Comparison of ENCODE assay signal across 20 cellular contexts in genomic region chr13:48876289-48876688, GRCh38.
A peak's percentile ranks its signal among the peaks of the same experiment; 100 is the strongest.
DNase-seq lines count a peak whose midpoint lies in the region; ATAC-seq and TF ChIP-seq lines count a peak whose summit lies in the region.
"Had no signal": no experiment of that assay in that cellular context is flagged by ENCODE, and none has a peak within 500 bp of the region (broad histone marks: within the 10 kb centered on the region; RNA-seq: fewer than 3 reads in every experiment).

No MANE protein-coding gene starts in this region.

- H3F3A ChIP-seq in GM23338 (replicated peaks; ENCODE audit: low read depth): peaks cover 6% of the 10 kb centered on the region; the same call in 1 of the 2 replicates

- H3K4me3 Mint-ChIP-seq in GM23338 (peak overlapping the region; percentile 53), WTC11 (peak overlapping the region; percentile 53)
- H3K4me3 Mint-ChIP-seq: B cell, CD14-positive monocyte had no signal

- no peak for TF ChIP-seq CTCF in GM23338 (conservative IDR thresholded peaks at IDR 0.05; ENCODE audit: low read depth in 2 of 2)
- TF ChIP-seq CTCF in WTC11 (IDR thresholded peaks at IDR 0.05): no peak

- peak overlapping the region; percentile 72 for H3K4me2 ChIP-seq in GM23338
- no peak overlapping the region for H3K4me2 ChIP-seq in mesendoderm (ENCODE audit: low read length)

- no peaks in the 10 kb centered on the region for H3K79me1 ChIP-seq in mesendoderm (ENCODE audit: low read length)

- no peaks in the 10 kb centered on the region for H3K9me2 ChIP-seq in GM23338 (ENCODE audit: insufficient read depth)

- H3K36me3 Mint-ChIP-seq in GM23338 (ENCODE audit: low read depth) (no peaks in the 10 kb centered on the region), WTC11 (no peaks in the 10 kb centered on the region)
- H3K36me3 Mint-ChIP-seq: CD14-positive monocyte had no signal

- H4K8ac ChIP-seq in mesendoderm (ENCODE audit: low read depth, low read length): no peak overlapping the region

- H3K27ac Mint-ChIP-seq in GM23338: no peak overlapping the region
- H3K27ac Mint-ChIP-seq in WTC11: no peak overlapping the region
- H3K27ac Mint-ChIP-seq: B cell had no signal

- no peak overlapping the region for H3K23ac ChIP-seq in mesendoderm (ENCODE audit: low read length)

- no peak overlapping the region for H2BK120ac ChIP-seq in mesendoderm (ENCODE audit: low read depth, low read length)

- no peak overlapping the region for H3K9ac ChIP-seq in mesendoderm (ENCODE audit: low read length)

- peaks cover 29% of the 10 kb centered on the region for H3K27me3 Mint-ChIP-seq in GM23338 (ENCODE audit: insufficient read depth, low read depth, poor library complexity)
- peaks cover 66% of the 10 kb centered on the region for H3K27me3 Mint-ChIP-seq in WTC11 (ENCODE audit: low read depth)

- peaks cover 58% of the 10 kb centered on the region for H3K27me3 ChIP-seq in GM23338 (ENCODE audit: insufficient read depth)
- H3K27me3 ChIP-seq in mesendoderm (ENCODE audit: insufficient read depth, low read length, poor library complexity): no peaks in the 10 kb centered on the region
- H3K27me3 ChIP-seq: SJSA1 had no signal

- H2BK15ac ChIP-seq in mesendoderm (replicated peaks; ENCODE audit: low read depth): no peak overlapping the region

- H4K5ac ChIP-seq in mesendoderm (ENCODE audit: low read length): no peak overlapping the region

- peak overlapping the region; percentile 25 for H2AK5ac ChIP-seq in mesendoderm (ENCODE audit: low read length)

- H3K4me3 ChIP-seq in GM23338 (peak overlapping the region; percentile 43; the same call in 1 of the 2 replicates), mesendoderm (ENCODE audit: low read length) (no peak overlapping the region)
- H3K4me3 ChIP-seq: SJSA1 had no signal

- H3K4ac ChIP-seq in mesendoderm (ENCODE audit: low read depth, low read length): no peak overlapping the region

- H3K9me3 Mint-ChIP-seq in GM23338 (no peaks in the 10 kb centered on the region), WTC11 (no peaks in the 10 kb centered on the region)
- H3K9me3 Mint-ChIP-seq: CD14-positive monocyte had no signal

- H3K36me3 ChIP-seq in GM23338 (ENCODE audit: insufficient read depth): no peaks in the 10 kb centered on the region
- H3K36me3 ChIP-seq in mesendoderm (ENCODE audit: control insufficient read depth, insufficient read depth, low read length): no peaks in the 10 kb centered on the region
- H3K36me3 ChIP-seq: SJSA1 had no signal

- H3K27ac ChIP-seq in GM23338 (ENCODE audit: low read depth) (no peak overlapping the region), mesendoderm (ENCODE audit: low read depth, low read length) (no peak overlapping the region)
- H3K27ac ChIP-seq: SJSA1 had no signal

- DNase-seq in GM23338 (ENCODE audit: low spot score) (peak; percentile 81), WTC11 (ENCODE audit: low spot score) (no peak), iPS DF 19.7 (ENCODE audit: low read depth, low spot score) (peak; percentile 64), mesendoderm (no peak), NCI-H82 (lab: John Stamatoyannopoulos, UW) (no peak), AG08396 (ENCODE audit: low spot score) (no peak)
- no peak for DNase-seq in activated CD4-positive, alpha-beta T cell treated with anti-CD3 and anti-CD28 coated beads, Interleukin-2, amount 50 U/mL, for 1 hour
- DNase-seq: DMS53, EL, IMR-90, NCI-H1694, NCI-H2081, NCI-H2171, NCI-H446, NCI-H526 had no signal

- H3K18ac ChIP-seq in mesendoderm (ENCODE audit: low read length): no peak overlapping the region

- POLR2A ChIA-PET in WTC11 (lab: Charles Lee): no interaction called here

- ATAC-seq in GM23338 (peak; percentile 80), WTC11 (peak; percentile 65)
- ATAC-seq: HCT116, Right ventricle myocardium inferior had no signal

- H3K56ac ChIP-seq in mesendoderm (ENCODE audit: low read length): no peak overlapping the region

- CTCF ChIA-PET in WTC11 (lab: Charles Lee): interaction anchor here (1.3 to 2.7 kb wide), 3 partner anchors 16 to 1982 kb away, joined by 3 to 7 read pairs (median 3); no protein-coding TSS in a partner anchor

- peaks cover 37% of the 10 kb centered on the region for H3K4me1 Mint-ChIP-seq in GM23338
- peaks cover 37% of the 10 kb centered on the region; the same call in 1 of the 2 replicates for H3K4me1 Mint-ChIP-seq in WTC11
- H3K4me1 Mint-ChIP-seq: B cell had no signal

- no peaks in the 10 kb centered on the region for H3K79me2 ChIP-seq in GM23338 (replicated peaks; ENCODE audit: insufficient read depth)
- no peaks in the 10 kb centered on the region for H3K79me2 ChIP-seq in mesendoderm (ENCODE audit: control insufficient read depth, insufficient read depth, low read length)

- peaks cover 43% of the 10 kb centered on the region for H3K4me1 ChIP-seq in GM23338 (ENCODE audit: insufficient read depth)
- peaks cover 15% of the 10 kb centered on the region for H3K4me1 ChIP-seq in mesendoderm (ENCODE audit: control insufficient read depth, low read depth, low read length)
- H3K4me1 ChIP-seq: SJSA1 had no signal

- H2AFZ ChIP-seq in GM23338: no peak overlapping the region

- no peaks in the 10 kb centered on the region for H4K20me1 ChIP-seq in GM23338 (replicated peaks; ENCODE audit: insufficient read depth)

- H2BK5ac ChIP-seq in mesendoderm (ENCODE audit: low read length): no peak overlapping the region

TF ChIP-seq in GM23338, 12 proteins besides CTCF, POLR2A, EP300 and RAD21:
- TF ChIP-seq POLR2AphosphoS5 (IDR thresholded peaks at IDR 0.05; ENCODE audit: low read depth): peak; percentile 62
- TF ChIP-seq ETS1 (IDR thresholded peaks at IDR 0.05): no peak
- peak; percentile 75 for TF ChIP-seq NANOG (IDR thresholded peaks at IDR 0.05; ENCODE audit: borderline replicate concordance)
- TF ChIP-seq JUNB (IDR thresholded peaks at IDR 0.05; ENCODE audit: unreplicated experiment): no peak
- no peak for TF ChIP-seq EZH2phosphoT487 (IDR thresholded peaks at IDR 0.05; ENCODE audit: unreplicated experiment)
- no peak for TF ChIP-seq STAT1 (IDR thresholded peaks at IDR 0.05; ENCODE audit: unreplicated experiment)
- TF ChIP-seq ZNF114 (CRISPR knock-in tag; IDR thresholded peaks at IDR 0.05): no peak

TF ChIP-seq in WTC11, 78 proteins besides CTCF, POLR2A, EP300 and RAD21 (continues in another document):
- TF ChIP-seq FOXP4 (CRISPR knock-in tag; IDR thresholded peaks at IDR 0.05) (peak; percentile 39; the same call in 1 of the 2 replicates), ZBTB43 (CRISPR knock-in tag; IDR thresholded peaks at IDR 0.05) (no peak), FOXK1 (CRISPR knock-in tag; IDR thresholded peaks at IDR 0.05) (peak; percentile 61; the same call in 1 of the 2 replicates), ARID4B (CRISPR knock-in tag; IDR thresholded peaks at IDR 0.05; ENCODE audit: borderline replicate concordance) (no peak), NFE2L1 (CRISPR knock-in tag; IDR thresholded peaks at IDR 0.05) (0 out of 2 replicates have a peak, but pooled peaks have one; percentile 25)

Comparison
In these comparisons a context has a peak if more than half of its experiments do, and no peak if none do; other contexts are left out.
1. DNase-seq: peak in GM23338 (single experiment) and iPS DF 19.7 (single experiment); none in WTC11 (single experiment), mesendoderm (single experiment), NCI-H82 (single experiment), activated CD4-positive, alpha-beta T cell treated with anti-CD3 and anti-CD28 coated beads, Interleukin-2, amount 50 U/mL, for 1 hour (single experiment) and AG08396 (single experiment).